In genomic region chr11:45180158-45180887, GRCh38 we compare ENCODE assay signal across 8 cellular contexts. TPM values are rescaled to one million over a fixed set of nuclear protein-coding genes. Genes with fewer than 3 reads are reported as not detected.
A peak's percentile ranks its signal among the peaks of the same experiment; 100 is the strongest.
DNase-seq lines count a peak whose midpoint lies in the region; ATAC-seq, FAIRE-seq and TF ChIP-seq lines count a peak whose summit lies in the region.

No MANE protein-coding gene starts in this region.

- no peaks in the 10 kb centered on the region for H3K36me3 Mint-ChIP-seq in endodermal cell (ENCODE audit: low read depth)

- peaks cover 6% of the 10 kb centered on the region for H3K4me1 Mint-ChIP-seq in endodermal cell

- peak overlapping the region; percentile 63 for H3K4me3 Mint-ChIP-seq in endodermal cell

- no peak overlapping the region for H3K27ac Mint-ChIP-seq in endodermal cell

- peak; percentile 21; the same call in 1 of the 2 replicates for TF ChIP-seq POLR2A in H54 (IDR thresholded peaks at IDR 0.05; ENCODE audit: low read depth, low read length)

- TF ChIP-seq CTCF in RWPE1 (conservative IDR thresholded peaks at IDR 0.05; ENCODE audit: low read depth) (peak; percentile 46), endodermal cell (conservative IDR thresholded peaks at IDR 0.05) (peak; percentile 57)

- H3K9me3 ChIP-seq in endodermal cell (ENCODE audit: control insufficient read depth, low read length), result no peaks in the 10 kb centered on the region

- DNase-seq in C1 segment of cervical spinal cord (lab: John Stamatoyannopoulos, UW) (peak in 8 of 14 donors; percentile 10 to 68 (median 44)), H54 (ENCODE audit: insufficient read length, low spot score) (peak; percentile 84), RWPE1 (ENCODE audit: low spot score) (peak; percentile 78), endodermal cell (peak; percentile 82), mesenteric fat pad (ENCODE audit: low spot score) (peak; percentile 89)

- H3K27me3 Mint-ChIP-seq in endodermal cell (ENCODE audit: insufficient read depth), result peaks cover 21% of the 10 kb centered on the region

- H3K4me1 ChIP-seq in endodermal cell (ENCODE audit: control insufficient read depth, insufficient read depth, low read length) (peaks cover 8% of the 10 kb centered on the region), urinary bladder (ENCODE audit: insufficient read depth) (no peaks in the 10 kb centered on the region)

- no peak for FAIRE-seq in H54 (lab: Jason Lieb, UNC)

- H3K4me3 ChIP-seq in endodermal cell (ENCODE audit: low read length) (peak overlapping the region; percentile 63), urinary bladder (ENCODE audit: low read depth, low read length) (peak overlapping the region; percentile 79)

- 3 to 9% methylated on average over 21 to 79 of the region's 84 CpGs for WGBS in endodermal cell (ENCODE audit: insufficient coverage in 1 of 2, insufficient read length in 1 of 2), 2 experiments
- 1% methylated on average over 82 of the region's 84 CpGs for WGBS in urinary bladder

- H3K9ac ChIP-seq in endodermal cell (ENCODE audit: extremely low read depth, low read length, poor library complexity, severe bottlenecking), result no peak overlapping the region

- ATAC-seq in HG02981 (IDR thresholded peaks at IDR 0.05; ENCODE audit: unreplicated experiment), result no peak
- ATAC-seq in GM18858 (IDR thresholded peaks at IDR 0.05; ENCODE audit: unreplicated experiment), result no peak

- peaks cover 8% of the 10 kb centered on the region for H3K27me3 ChIP-seq in endodermal cell (ENCODE audit: control insufficient read depth, insufficient read depth, low read length, poor library complexity, severe bottlenecking)

- H3K27ac ChIP-seq in RWPE1 (peak overlapping the region; percentile 88), endodermal cell (ENCODE audit: low read depth, low read length) (no peak overlapping the region), urinary bladder (ENCODE audit: low read depth) (peak overlapping the region; percentile 76)

- H3K36me3 ChIP-seq in endodermal cell (ENCODE audit: control insufficient read depth, insufficient read depth, low read length) (peaks cover 4% of the 10 kb centered on the region), urinary bladder (ENCODE audit: insufficient read depth) (no peaks in the 10 kb centered on the region)

- no peaks in the 10 kb centered on the region for H3K9me3 Mint-ChIP-seq in endodermal cell

- POLR2A ChIA-PET in RWPE1 (lab: Yijun Ruan, JAX; ENCODE audit: low non-redundant PET), result interaction anchor here (0.6 to 0.9 kb wide), 3 partner anchors 22 to 68 kb away, joined by 3 to 8 read pairs (median 4); no protein-coding TSS in a partner anchor

- CTCF ChIA-PET in RWPE1 (lab: Yijun Ruan, JAX), result interaction anchor here (0.6 to 0.9 kb wide), 5 partner anchors 26 to 289 kb away, joined by 3 to 4 read pairs (median 3); no protein-coding TSS in a partner anchor

RNA-seq across cellular contexts. Expression of gene PRDM11, which starts 33.9 kb away (rescaled TPM):
- total RNA-seq in endodermal cell (10 to 100 TPM; 10.4 to 15.2 TPM), mesenteric fat pad (11.2 TPM), urinary bladder (13.7 TPM)
- polyA plus RNA-seq in endodermal cell (2013, experiment 1 of 2), result 3.8 TPM
- 3.9 TPM for polyA plus RNA-seq in endodermal cell (2013, experiment 2 of 2)
- 17.2 TPM for polyA plus RNA-seq in urinary bladder
